Comparison of ENCODE assay signal across 10 cellular contexts in genomic region chr11:120835601-120836228, GRCh38.
DNase-seq lines count a peak whose midpoint lies in the region; ATAC-seq, FAIRE-seq and TF ChIP-seq lines count a peak whose summit lies in the region.
"Had no signal": no experiment of that assay in that cellular context is flagged by ENCODE, and none has a peak within 500 bp of the region (broad histone marks: within the 10 kb centered on the region; RNA-seq: fewer than 3 reads in every experiment).

No MANE protein-coding gene starts in this region.

- DNase-seq in germinal center (ENCODE audit: low spot score): peak; percentile 26
- no peak for DNase-seq in DMS79 treated with DMSO at 0.1 percent for 48 hours (lab: John Stamatoyannopoulos, UW)
- DNase-seq in lower leg skin (ENCODE audit: low spot score in 2 of 2): no peak
- no peak for DNase-seq in spleen
- no peak for DNase-seq in frontal cortex (ENCODE audit: low spot score in 2 of 2)
- DNase-seq: NCI-H1694 treated with DMSO at 0.1 percent for 48 hours, sigmoid colon had no signal

- ATAC-seq in GM18499 (IDR thresholded peaks at IDR 0.05; ENCODE audit: insufficient read depth, unreplicated experiment) (peak; percentile 94), GM19467 (IDR thresholded peaks at IDR 0.05; ENCODE audit: unreplicated experiment) (peak; percentile 83), HG03175 (IDR thresholded peaks at IDR 0.05; ENCODE audit: unreplicated experiment) (peak; percentile 95)

- no peaks in the 10 kb centered on the region for H3K36me3 ChIP-seq in spleen
- H3K36me3 ChIP-seq: sigmoid colon had no signal

- 78 to 89% methylated on average over 11 of the region's 11 CpGs for WGBS in lower leg skin, 2 donors
- 62 to 77% (median 71%) methylated on average over 11 of the region's 11 CpGs for WGBS in spleen, 5 donors

- FAIRE-seq in frontal cortex (lab: Jason Lieb, UNC): no peak

- no peak for TF ChIP-seq POLR2A in lower leg skin (IDR thresholded peaks at IDR 0.05)
- no peak for TF ChIP-seq POLR2A in spleen (IDR thresholded peaks at IDR 0.05)

- H3K9me3 ChIP-seq in spleen: no peaks in the 10 kb centered on the region
- H3K9me3 ChIP-seq: sigmoid colon had no signal

- H3K4me1 ChIP-seq in spleen: peaks cover 0 to 3% (median 0%) of the 10 kb centered on the region in 6 donors
- H3K4me1 ChIP-seq: sigmoid colon had no signal

- intact Hi-C loops in lower leg skin (cut with DNase I; ENCODE audit: low total_unique reads) (no loop called here), spleen (cut with DNase I; ENCODE audit: low total_unique reads) (no loop called here)

- peaks cover 0 to 31% (median 0%) of the 10 kb centered on the region in 7 donors for H3K27me3 ChIP-seq in spleen (replicated peaks in 1 of 7)

- H3K4me3 ChIP-seq in lower leg skin (ENCODE audit: low read depth, poor library complexity, severe bottlenecking): no peak overlapping the region
- no peak overlapping the region for H3K4me3 ChIP-seq in spleen
- H3K4me3 ChIP-seq: sigmoid colon had no signal

- TF ChIP-seq CTCF in lower leg skin (IDR thresholded peaks at IDR 0.05) (no peak), spleen (IDR thresholded peaks at IDR 0.05 in 8 of 11, conservative IDR thresholded peaks at IDR 0.05 in 3 of 11) (no peak)

- H3K27ac ChIP-seq in spleen: no peak overlapping the region
- H3K27ac ChIP-seq: sigmoid colon had no signal
